Comparison of ENCODE assay signal across 1 cellular context in the genomic region with DNA sequence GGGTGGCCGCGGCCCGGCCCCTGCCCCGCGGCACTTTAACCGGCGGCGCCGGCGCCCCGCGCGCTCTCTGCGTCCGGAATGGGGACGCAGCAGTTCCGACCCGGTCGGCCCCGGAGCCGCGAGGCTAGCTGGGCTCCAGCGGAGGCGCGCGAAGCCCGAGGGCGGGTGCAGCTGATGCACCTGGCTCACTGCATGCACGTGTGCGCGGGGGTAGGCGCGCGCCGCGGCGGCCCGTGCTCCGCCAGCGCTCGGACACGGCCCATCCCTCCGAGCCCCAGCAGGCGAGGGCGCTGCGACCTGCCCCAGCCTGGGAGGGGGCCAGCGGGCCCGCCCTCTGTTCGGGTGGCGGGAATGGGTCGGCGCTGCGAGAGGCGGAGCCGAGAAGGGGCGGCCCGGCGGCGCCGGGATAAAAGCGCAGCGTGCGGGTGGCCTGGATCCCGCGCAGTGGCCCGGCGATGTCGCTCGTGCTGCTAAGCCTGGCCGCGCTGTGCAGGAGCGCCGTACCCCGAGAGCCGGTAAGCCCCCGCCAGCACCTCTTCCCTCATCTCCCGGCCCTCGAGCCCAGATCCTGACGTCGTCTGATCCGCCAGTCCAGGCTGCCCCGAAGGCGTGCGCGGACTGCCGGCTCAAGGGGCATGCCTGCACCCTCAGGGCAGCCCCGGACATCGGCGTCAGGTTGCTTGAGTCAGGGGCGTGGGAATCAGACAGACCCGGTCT.
TF ChIP-seq lines count a peak whose summit lies in the region.

A gene with protein sequence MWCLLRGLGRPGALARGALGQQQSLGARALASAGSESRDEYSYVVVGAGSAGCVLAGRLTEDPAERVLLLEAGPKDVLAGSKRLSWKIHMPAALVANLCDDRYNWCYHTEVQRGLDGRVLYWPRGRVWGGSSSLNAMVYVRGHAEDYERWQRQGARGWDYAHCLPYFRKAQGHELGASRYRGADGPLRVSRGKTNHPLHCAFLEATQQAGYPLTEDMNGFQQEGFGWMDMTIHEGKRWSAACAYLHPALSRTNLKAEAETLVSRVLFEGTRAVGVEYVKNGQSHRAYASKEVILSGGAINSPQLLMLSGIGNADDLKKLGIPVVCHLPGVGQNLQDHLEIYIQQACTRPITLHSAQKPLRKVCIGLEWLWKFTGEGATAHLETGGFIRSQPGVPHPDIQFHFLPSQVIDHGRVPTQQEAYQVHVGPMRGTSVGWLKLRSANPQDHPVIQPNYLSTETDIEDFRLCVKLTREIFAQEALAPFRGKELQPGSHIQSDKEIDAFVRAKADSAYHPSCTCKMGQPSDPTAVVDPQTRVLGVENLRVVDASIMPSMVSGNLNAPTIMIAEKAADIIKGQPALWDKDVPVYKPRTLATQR (minus strand): TSS at position 286 of the 717 bp plus-strand sequence. CDS start 22,411 bp downstream, outside the sequence.
A gene with protein sequence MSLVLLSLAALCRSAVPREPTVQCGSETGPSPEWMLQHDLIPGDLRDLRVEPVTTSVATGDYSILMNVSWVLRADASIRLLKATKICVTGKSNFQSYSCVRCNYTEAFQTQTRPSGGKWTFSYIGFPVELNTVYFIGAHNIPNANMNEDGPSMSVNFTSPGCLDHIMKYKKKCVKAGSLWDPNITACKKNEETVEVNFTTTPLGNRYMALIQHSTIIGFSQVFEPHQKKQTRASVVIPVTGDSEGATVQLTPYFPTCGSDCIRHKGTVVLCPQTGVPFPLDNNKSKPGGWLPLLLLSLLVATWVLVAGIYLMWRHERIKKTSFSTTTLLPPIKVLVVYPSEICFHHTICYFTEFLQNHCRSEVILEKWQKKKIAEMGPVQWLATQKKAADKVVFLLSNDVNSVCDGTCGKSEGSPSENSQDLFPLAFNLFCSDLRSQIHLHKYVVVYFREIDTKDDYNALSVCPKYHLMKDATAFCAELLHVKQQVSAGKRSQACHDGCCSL (plus strand): TSS at position 435 of the 717 bp plus-strand sequence. CDS start 21 bp downstream, at position 456.

TF ChIP-seq in WTC11, 78 proteins besides CTCF, POLR2A, EP300 and RAD21 (continued from another document):
- TF ChIP-seq NFYB (CRISPR knock-in tag; conservative IDR thresholded peaks at IDR 0.05; ENCODE audit: low read depth) (peak; percentile 17; the same call in 1 of the 2 replicates), OVOL2 (CRISPR knock-in tag; IDR thresholded peaks at IDR 0.05; ENCODE audit: borderline replicate concordance) (no peak), ZNF138 (CRISPR knock-in tag; conservative IDR thresholded peaks at IDR 0.05) (no peak), ZNF232 (CRISPR knock-in tag; IDR thresholded peaks at IDR 0.05) (peak; percentile 46; the same call in 1 of the 2 replicates), KAT7 (CRISPR knock-in tag; IDR thresholded peaks at IDR 0.05; ENCODE audit: borderline replicate concordance) (peak; percentile 78; the same call in 1 of the 2 replicates), USF2 (CRISPR knock-in tag; IDR thresholded peaks at IDR 0.05) (peak; percentile 55), RORB (CRISPR knock-in tag; IDR thresholded peaks at IDR 0.05) (no peak), PRRX2 (CRISPR knock-in tag; IDR thresholded peaks at IDR 0.05) (no peak), FOXP1 (CRISPR knock-in tag; IDR thresholded peaks at IDR 0.05; ENCODE audit: borderline replicate concordance) (peak; percentile 97; the same call in 1 of the 2 replicates), JAZF1 (CRISPR knock-in tag; IDR thresholded peaks at IDR 0.05) (no peak), IRF1 (CRISPR knock-in tag; IDR thresholded peaks at IDR 0.05) (peak; percentile 85), CREM (CRISPR knock-in tag; IDR thresholded peaks at IDR 0.05) (peak; percentile 89)
- TF ChIP-seq, protein P1, sequence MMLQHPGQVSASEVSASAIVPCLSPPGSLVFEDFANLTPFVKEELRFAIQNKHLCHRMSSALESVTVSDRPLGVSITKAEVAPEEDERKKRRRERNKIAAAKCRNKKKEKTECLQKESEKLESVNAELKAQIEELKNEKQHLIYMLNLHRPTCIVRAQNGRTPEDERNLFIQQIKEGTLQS (CRISPR knock-in tag; conservative IDR thresholded peaks at IDR 0.05) = peak; percentile 66; the same call in 1 of the 2 replicates
- TF ChIP-seq, protein P2, sequence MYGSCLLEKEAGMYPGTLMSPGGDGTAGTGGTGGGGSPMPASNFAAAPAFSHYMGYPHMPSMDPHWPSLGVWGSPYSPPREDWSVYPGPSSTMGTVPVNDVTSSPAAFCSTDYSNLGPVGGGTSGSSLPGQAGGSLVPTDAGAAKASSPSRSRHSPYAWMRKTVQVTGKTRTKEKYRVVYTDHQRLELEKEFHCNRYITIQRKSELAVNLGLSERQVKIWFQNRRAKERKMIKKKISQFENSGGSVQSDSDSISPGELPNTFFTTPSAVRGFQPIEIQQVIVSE (CRISPR knock-in tag; IDR thresholded peaks at IDR 0.05; ENCODE audit: borderline replicate concordance) = no peak
TF ChIP-seq in WTC11: peak in this region for 38.
